22 cellular contexts compared by ENCODE assay signal in the genomic region with DNA sequence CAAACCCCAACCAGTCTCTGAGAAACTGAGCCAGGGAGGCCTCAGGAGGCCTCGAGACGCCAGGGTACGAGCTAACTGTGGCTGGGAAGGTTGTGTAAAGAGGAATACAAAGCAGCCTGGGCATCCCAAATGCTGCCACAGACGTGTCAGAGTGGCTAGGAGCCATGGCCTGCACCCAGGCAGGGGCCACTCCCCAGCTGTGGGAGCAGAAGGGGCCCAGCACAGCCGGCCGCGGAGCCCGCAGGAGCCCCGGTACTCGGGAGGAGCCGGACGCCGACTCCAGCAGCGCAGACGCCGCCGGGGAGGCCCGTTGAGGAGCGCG.
DNase-seq lines count a peak whose midpoint lies in the region; ATAC-seq and TF ChIP-seq lines count a peak whose summit lies in the region.
"Had no signal": no experiment of that assay in that cellular context is flagged by ENCODE, and none has a peak within 500 bp of the region (broad histone marks: within the 10 kb centered on the region; RNA-seq: fewer than 3 reads in every experiment).

No MANE protein-coding gene starts in this region.

- ATAC-seq in natural killer cell treated with Interleukin-12 subunit alpha and Interleukin-12 subunit beta and Interleukin-15 and Interleukin-18, amount 100 ng/mL, for 72 hours, result no peak
- ATAC-seq in GM18517 (IDR thresholded peaks at IDR 0.05; ENCODE audit: unreplicated experiment) (no peak), GM18511 (IDR thresholded peaks at IDR 0.05; ENCODE audit: unreplicated experiment) (no peak)
- ATAC-seq: activated naive CD4-positive, alpha-beta T cell treated with anti-CD3 and anti-CD28 coated beads, Interleukin-2, amount 50 U/mL, for 72 hours; body of pancreas; gastrocnemius medialis had no signal

- H3K4me1 Mint-ChIP-seq in T-helper 2 cell treated with Interferon-gamma antibody and Interleukin-4, amounts not matched to agents 5 μg/mL and 100 μg/mL, for 36 hours (ENCODE audit: low read depth), result no peaks in the 10 kb centered on the region
- peaks cover 22% of the 10 kb centered on the region for H3K4me1 Mint-ChIP-seq in brain
- no peaks in the 10 kb centered on the region for H3K4me1 Mint-ChIP-seq in natural killer cell treated with Interleukin-12 subunit alpha and Interleukin-12 subunit beta and Interleukin-15 and Interleukin-18, amount 100 ng/mL, for 72 hours (ENCODE audit: low read depth in 2 of 2)

- TF ChIP-seq CTCF in brain (conservative IDR thresholded peaks at IDR 0.05), result no peak

- no peaks in the 10 kb centered on the region for H3K27me3 Mint-ChIP-seq in T-helper 2 cell treated with Interferon-gamma antibody and Interleukin-4, amounts not matched to agents 5 μg/mL and 100 μg/mL, for 36 hours (ENCODE audit: low read depth)
- peaks cover 9% of the 10 kb centered on the region for H3K27me3 Mint-ChIP-seq in brain
- peaks cover 8 to 27% of the 10 kb centered on the region in 2 donors for H3K27me3 Mint-ChIP-seq in natural killer cell treated with Interleukin-12 subunit alpha and Interleukin-12 subunit beta and Interleukin-15 and Interleukin-18, amount 100 ng/mL, for 72 hours

- no peak for DNase-seq in T-helper 2 cell treated with Interferon-gamma antibody and Interleukin-4, amounts not matched to agents 5 μg/mL and 100 μg/mL, for 36 hours (ENCODE audit: low spot score)
- no peak for DNase-seq in T-helper 2 cell
- DNase-seq in D341Med (ENCODE audit: low spot score), result peak; percentile 40
- DNase-seq in natural killer cell treated with Interleukin-12 subunit alpha and Interleukin-12 subunit beta and Interleukin-15 and Interleukin-18, amount 100 ng/mL, for 72 hours (ENCODE audit: low spot score), result no peak
- DNase-seq in AG08396 (ENCODE audit: low spot score), result no peak
- DNase-seq: 8988T; activated CD4-positive, alpha-beta T cell treated with anti-CD3 and anti-CD28 coated beads, Interleukin-2, amount 50 U/mL, for 1 hour; activated T-cell treated with anti-CD3 and anti-CD28 coated beads, Interleukin-2, amount 50 U/mL, for 1 hour; body of pancreas; cortex of kidney; DMS 273 treated with DMSO at 0.1 percent for 48 hours; GF-D8; Karpas-422; NCI-H1105; NCI-H2107; NCI-H526 treated with DMSO at 0.1 percent for 48 hours; SK-N-SH had no signal

- no peak overlapping the region for H3K27ac Mint-ChIP-seq in T-helper 2 cell treated with Interferon-gamma antibody and Interleukin-4, amounts not matched to agents 5 μg/mL and 100 μg/mL, for 36 hours
- peak overlapping the region in 3 of 5 experiments; percentile 60 to 79 (median 72) for H3K27ac Mint-ChIP-seq in brain
- peak overlapping the region in 1 of 2 donors; percentile 26 for H3K27ac Mint-ChIP-seq in natural killer cell treated with Interleukin-12 subunit alpha and Interleukin-12 subunit beta and Interleukin-15 and Interleukin-18, amount 100 ng/mL, for 72 hours
- H3K27ac Mint-ChIP-seq: activated naive CD4-positive, alpha-beta T cell treated with anti-CD3 and anti-CD28 coated beads, Interleukin-2, amount 50 U/mL, for 72 hours had no signal

- no peaks in the 10 kb centered on the region for H3K9me3 Mint-ChIP-seq in T-helper 2 cell treated with Interferon-gamma antibody and Interleukin-4, amounts not matched to agents 5 μg/mL and 100 μg/mL, for 36 hours
- H3K9me3 Mint-ChIP-seq in brain, result peaks cover 3 to 11% (median 4%) of the 10 kb centered on the region in 5 experiments
- H3K9me3 Mint-ChIP-seq in natural killer cell treated with Interleukin-12 subunit alpha and Interleukin-12 subunit beta and Interleukin-15 and Interleukin-18, amount 100 ng/mL, for 72 hours, result peaks cover under 1% of the 10 kb centered on the region

- H3K4me3 Mint-ChIP-seq in T-helper 2 cell treated with Interferon-gamma antibody and Interleukin-4, amounts not matched to agents 5 μg/mL and 100 μg/mL, for 36 hours, result peak overlapping the region; percentile 42
- H3K4me3 Mint-ChIP-seq in brain, result no peak overlapping the region
- peak overlapping the region; percentile 52 for H3K4me3 Mint-ChIP-seq in natural killer cell treated with Interleukin-12 subunit alpha and Interleukin-12 subunit beta and Interleukin-15 and Interleukin-18, amount 100 ng/mL, for 72 hours

- no peaks in the 10 kb centered on the region for H3K36me3 Mint-ChIP-seq in T-helper 2 cell treated with Interferon-gamma antibody and Interleukin-4, amounts not matched to agents 5 μg/mL and 100 μg/mL, for 36 hours (ENCODE audit: low read depth)
- H3K36me3 Mint-ChIP-seq in brain, result peaks cover 2% of the 10 kb centered on the region
- H3K36me3 Mint-ChIP-seq in natural killer cell treated with Interleukin-12 subunit alpha and Interleukin-12 subunit beta and Interleukin-15 and Interleukin-18, amount 100 ng/mL, for 72 hours, result peaks cover 4% of the 10 kb centered on the region

Comparison
In these comparisons a context has a peak if more than half of its experiments do, and no peak if none do; other contexts are left out.
1. H3K4me3 Mint-ChIP-seq: peak in T-helper 2 cell treated with Interferon-gamma antibody and Interleukin-4, amounts not matched to agents 5 μg/mL and 100 μg/mL, for 36 hours (single experiment) and natural killer cell treated with Interleukin-12 subunit alpha and Interleukin-12 subunit beta and Interleukin-15 and Interleukin-18, amount 100 ng/mL, for 72 hours (single experiment); none in brain (0 of 5).